ENCODE assay signal across 22 cellular contexts in genomic region chr6:74431873-74432272, GRCh38.
DNase-seq lines count a peak whose midpoint lies in the region; ATAC-seq and TF ChIP-seq lines count a peak whose summit lies in the region.
"Had no signal": no experiment of that assay in that cellular context is flagged by ENCODE, and none has a peak within 500 bp of the region (broad histone marks: within the 10 kb centered on the region; RNA-seq: fewer than 3 reads in every experiment).

No MANE protein-coding gene starts in this region.

- no peak overlapping the region for H3K4me3 ChIP-seq in foreskin fibroblast (ENCODE audit: low read depth in 1 of 2, low read length in 2 of 2)
- no peak overlapping the region for H3K4me3 ChIP-seq in uterus
- H3K4me3 ChIP-seq: HAP-1, MG63, SK-N-MC had no signal

- no peak for TF ChIP-seq POLR2A in uterus (IDR thresholded peaks at IDR 0.05)

- H3K27ac ChIP-seq in uterus: no peak overlapping the region
- H3K27ac ChIP-seq: HL-60, KMS-11, SK-N-MC had no signal

- no peaks in the 10 kb centered on the region for H3K4me1 ChIP-seq in uterus
- H3K4me1 ChIP-seq: HAP-1 had no signal

- intact Hi-C loops in uterus (cut with DNase I; ENCODE audit: low total_unique reads): no loop called here

- H3K27me3 ChIP-seq in uterus: no peaks in the 10 kb centered on the region
- H3K27me3 ChIP-seq: MG63 had no signal

- DNase-seq in EH (ENCODE audit: low read depth) (peak; percentile 6), HT1080 (ENCODE audit: low read depth) (peak; percentile 29), amniotic epithelial cell (ENCODE audit: low read depth) (peak; percentile 41), foreskin fibroblast (peak; percentile 24 to 67), uterus (no peak), COLO829 (ENCODE audit: low spot score) (no peak)
- DNase-seq: 8988T; CD4-positive, alpha-beta memory T cell; DMS79; GF-D8; MG63; NCI-H1092; NCI-H2081 treated with DMSO at 0.1 percent for 48 hours; NCI-H510A treated with DMSO at 0.1 percent for 48 hours; NCI-H82; Right ventricle myocardium superior had no signal

- TF ChIP-seq CTCF in foreskin fibroblast (IDR thresholded peaks at IDR 0.05; ENCODE audit: low read depth, low read length) (no peak), uterus (IDR thresholded peaks at IDR 0.05) (no peak)

- H3K9me3 ChIP-seq in uterus: no peaks in the 10 kb centered on the region
- H3K9me3 ChIP-seq: HAP-1, MG63 had no signal

- no peaks in the 10 kb centered on the region for H3K36me3 ChIP-seq in uterus
- H3K36me3 ChIP-seq: HAP-1, MG63 had no signal

- ATAC-seq in GM18867 (IDR thresholded peaks at IDR 0.05; ENCODE audit: unreplicated experiment) (no peak), GM19455 (IDR thresholded peaks at IDR 0.05; ENCODE audit: unreplicated experiment) (no peak)

Comparison
In these comparisons a context has a peak if more than half of its experiments do, and no peak if none do; other contexts are left out.
1. DNase-seq: peak in EH (single experiment), HT1080 (single experiment), amniotic epithelial cell (single experiment) and foreskin fibroblast (2 of 2); none in uterus (0 of 2) and COLO829 (single experiment).